1 cellular context compared by ENCODE assay signal in genomic region chr19:49019242-49019932, GRCh38.
A peak's percentile ranks its signal among the peaks of the same experiment; 100 is the strongest.
TF ChIP-seq lines count a peak whose summit lies in the region.

No MANE protein-coding gene starts in this region.

TF ChIP-seq in HEK293, 187 proteins besides CTCF, POLR2A, EP300 and RAD21 (continued from another document):
- TF ChIP-seq ZBTB10 (tag by site-specific recombination; IDR thresholded peaks at IDR 0.05) (no peak), TRIM28 (IDR thresholded peaks at IDR 0.05; ENCODE audit: borderline replicate concordance, low read length) (no peak), GLIS1 (tag by site-specific recombination; IDR thresholded peaks at IDR 0.05) (peak; percentile 36; the same call in 1 of the 2 replicates), GLI4 (tag by site-specific recombination; IDR thresholded peaks at IDR 0.05) (no peak), ZNF433 (tag by site-specific recombination; IDR thresholded peaks at IDR 0.05; ENCODE audit: low read depth) (no peak), ZNF16 (tag by site-specific recombination; IDR thresholded peaks at IDR 0.05; ENCODE audit: low read depth) (no peak)
TF ChIP-seq in HEK293: peak in this region for 8.
